Comparison of ENCODE assay signal across 1 cellular context in genomic region chr9:129139993-129140396, GRCh38.
TF ChIP-seq lines count a peak whose summit lies in the region.

No MANE protein-coding gene starts in this region.

TF ChIP-seq in H1, 55 proteins besides CTCF, POLR2A, EP300 and RAD21:
- TF ChIP-seq HDAC6 (IDR thresholded peaks at IDR 0.05; ENCODE audit: low read depth, low read length) (no peak), SIX5 (IDR thresholded peaks at IDR 0.05; ENCODE audit: low read depth, low read length) (peak; percentile 48), NRF1 (IDR thresholded peaks at IDR 0.05; ENCODE audit: low read depth, low read length) (no peak), ATF2 (IDR thresholded peaks at IDR 0.05; ENCODE audit: low read length) (no peak), SRF (IDR thresholded peaks at IDR 0.05; ENCODE audit: low read depth, low read length) (peak; percentile 52; the same call in 1 of the 2 replicates), TAF1 (IDR thresholded peaks at IDR 0.05; ENCODE audit: low read depth, low read length) (peak; percentile 71; the same call in 1 of the 2 replicates), SIRT6 (IDR thresholded peaks at IDR 0.05; ENCODE audit: low read length) (no peak), HDAC2 (IDR thresholded peaks at IDR 0.05; ENCODE audit: borderline replicate concordance in 1 of 2, low read depth in 2 of 2, low read length in 2 of 2) (peak in 1 of 2 experiments; percentile 86; a peak in 2 of 4 replicates), POLR2AphosphoS5 (IDR thresholded peaks at IDR 0.05; ENCODE audit: low read depth, low read length) (peak; percentile 86), CTBP2 (IDR thresholded peaks at IDR 0.05; ENCODE audit: borderline replicate concordance, insufficient read depth, insufficient read length, low read length) (peak; percentile 31), EZH2 (IDR thresholded peaks at IDR 0.05; ENCODE audit: low read depth, low read length, severe bottlenecking) (no peak), ASH2L (IDR thresholded peaks at IDR 0.05; ENCODE audit: low read length) (peak; percentile 64), POU5F1 (IDR thresholded peaks at IDR 0.05; ENCODE audit: low read depth, low read length) (no peak), TBP (IDR thresholded peaks at IDR 0.05; ENCODE audit: low read depth, low read length) (peak; percentile 78), JUND (IDR thresholded peaks at IDR 0.05; ENCODE audit: low read length) (peak; percentile 38; the same call in 1 of the 2 replicates), FOSL1 (IDR thresholded peaks at IDR 0.05; ENCODE audit: insufficient read depth, low read depth, low read length) (no peak), SP1 (IDR thresholded peaks at IDR 0.05; ENCODE audit: low read depth, low read length) (peak; percentile 88), RXRA (IDR thresholded peaks at IDR 0.05; ENCODE audit: insufficient read depth, low read depth, low read length) (no peak), RFX5 (IDR thresholded peaks at IDR 0.05; ENCODE audit: borderline replicate concordance, low read depth, low read length) (no peak), SAP30 (IDR thresholded peaks at IDR 0.05; ENCODE audit: insufficient read depth, insufficient replicate concordance, low read length) (peak; percentile 63), EGR1 (IDR thresholded peaks at IDR 0.05; ENCODE audit: borderline replicate concordance, low read depth, low read length) (peak; percentile 48; the same call in 1 of the 2 replicates), KDM1A (IDR thresholded peaks at IDR 0.05; ENCODE audit: borderline replicate concordance, low read length) (peak; percentile 71; the same call in 1 of the 2 replicates), PHF8 (conservative IDR thresholded peaks at IDR 0.05; ENCODE audit: low read depth, low read length) (0 out of 2 replicates have a peak, but pooled peaks have one; percentile 15), SP4 (IDR thresholded peaks at IDR 0.05; ENCODE audit: low read length) (no peak), SIN3A (conservative IDR thresholded peaks at IDR 0.05 in 1 of 2, IDR thresholded peaks at IDR 0.05 in 1 of 2; ENCODE audit: low read depth in 1 of 2, low read length in 2 of 2) (peak; percentile 83 to 93; a peak in 3 of 4 replicates), SP2 (IDR thresholded peaks at IDR 0.05; ENCODE audit: low read length) (no peak), TEAD4 (IDR thresholded peaks at IDR 0.05; ENCODE audit: low read depth, low read length) (peak; percentile 55; the same call in 1 of the 2 replicates), BACH1 (IDR thresholded peaks at IDR 0.05; ENCODE audit: low read length) (peak; percentile 23; the same call in 1 of the 2 replicates), TAF7 (optimal IDR thresholded peaks at IDR 0.05; ENCODE audit: borderline replicate concordance, low read depth, low read length) (peak; percentile 24), GABPA (IDR thresholded peaks at IDR 0.05; ENCODE audit: borderline replicate concordance, insufficient read depth, low read length) (peak; percentile 25; the same call in 1 of the 2 replicates), CREB1 (IDR thresholded peaks at IDR 0.05) (peak; percentile 52; the same call in 1 of the 2 replicates), CHD1 (IDR thresholded peaks at IDR 0.05; ENCODE audit: low read depth, low read length) (no peak), CHD2 (IDR thresholded peaks at IDR 0.05; ENCODE audit: low read length) (peak; percentile 67; the same call in 1 of the 2 replicates), RBBP5 (IDR thresholded peaks at IDR 0.05; ENCODE audit: borderline replicate concordance, low read depth, low read length) (peak; percentile 96), YY1 (IDR thresholded peaks at IDR 0.05; ENCODE audit: low read depth, low read length) (peak; percentile 90), TCF12 (IDR thresholded peaks at IDR 0.05; ENCODE audit: low read depth, low read length) (peak; percentile 79), GTF2F1 (IDR thresholded peaks at IDR 0.05; ENCODE audit: borderline replicate concordance, low read depth, low read length) (no peak)
- TF ChIP-seq, protein P1, sequence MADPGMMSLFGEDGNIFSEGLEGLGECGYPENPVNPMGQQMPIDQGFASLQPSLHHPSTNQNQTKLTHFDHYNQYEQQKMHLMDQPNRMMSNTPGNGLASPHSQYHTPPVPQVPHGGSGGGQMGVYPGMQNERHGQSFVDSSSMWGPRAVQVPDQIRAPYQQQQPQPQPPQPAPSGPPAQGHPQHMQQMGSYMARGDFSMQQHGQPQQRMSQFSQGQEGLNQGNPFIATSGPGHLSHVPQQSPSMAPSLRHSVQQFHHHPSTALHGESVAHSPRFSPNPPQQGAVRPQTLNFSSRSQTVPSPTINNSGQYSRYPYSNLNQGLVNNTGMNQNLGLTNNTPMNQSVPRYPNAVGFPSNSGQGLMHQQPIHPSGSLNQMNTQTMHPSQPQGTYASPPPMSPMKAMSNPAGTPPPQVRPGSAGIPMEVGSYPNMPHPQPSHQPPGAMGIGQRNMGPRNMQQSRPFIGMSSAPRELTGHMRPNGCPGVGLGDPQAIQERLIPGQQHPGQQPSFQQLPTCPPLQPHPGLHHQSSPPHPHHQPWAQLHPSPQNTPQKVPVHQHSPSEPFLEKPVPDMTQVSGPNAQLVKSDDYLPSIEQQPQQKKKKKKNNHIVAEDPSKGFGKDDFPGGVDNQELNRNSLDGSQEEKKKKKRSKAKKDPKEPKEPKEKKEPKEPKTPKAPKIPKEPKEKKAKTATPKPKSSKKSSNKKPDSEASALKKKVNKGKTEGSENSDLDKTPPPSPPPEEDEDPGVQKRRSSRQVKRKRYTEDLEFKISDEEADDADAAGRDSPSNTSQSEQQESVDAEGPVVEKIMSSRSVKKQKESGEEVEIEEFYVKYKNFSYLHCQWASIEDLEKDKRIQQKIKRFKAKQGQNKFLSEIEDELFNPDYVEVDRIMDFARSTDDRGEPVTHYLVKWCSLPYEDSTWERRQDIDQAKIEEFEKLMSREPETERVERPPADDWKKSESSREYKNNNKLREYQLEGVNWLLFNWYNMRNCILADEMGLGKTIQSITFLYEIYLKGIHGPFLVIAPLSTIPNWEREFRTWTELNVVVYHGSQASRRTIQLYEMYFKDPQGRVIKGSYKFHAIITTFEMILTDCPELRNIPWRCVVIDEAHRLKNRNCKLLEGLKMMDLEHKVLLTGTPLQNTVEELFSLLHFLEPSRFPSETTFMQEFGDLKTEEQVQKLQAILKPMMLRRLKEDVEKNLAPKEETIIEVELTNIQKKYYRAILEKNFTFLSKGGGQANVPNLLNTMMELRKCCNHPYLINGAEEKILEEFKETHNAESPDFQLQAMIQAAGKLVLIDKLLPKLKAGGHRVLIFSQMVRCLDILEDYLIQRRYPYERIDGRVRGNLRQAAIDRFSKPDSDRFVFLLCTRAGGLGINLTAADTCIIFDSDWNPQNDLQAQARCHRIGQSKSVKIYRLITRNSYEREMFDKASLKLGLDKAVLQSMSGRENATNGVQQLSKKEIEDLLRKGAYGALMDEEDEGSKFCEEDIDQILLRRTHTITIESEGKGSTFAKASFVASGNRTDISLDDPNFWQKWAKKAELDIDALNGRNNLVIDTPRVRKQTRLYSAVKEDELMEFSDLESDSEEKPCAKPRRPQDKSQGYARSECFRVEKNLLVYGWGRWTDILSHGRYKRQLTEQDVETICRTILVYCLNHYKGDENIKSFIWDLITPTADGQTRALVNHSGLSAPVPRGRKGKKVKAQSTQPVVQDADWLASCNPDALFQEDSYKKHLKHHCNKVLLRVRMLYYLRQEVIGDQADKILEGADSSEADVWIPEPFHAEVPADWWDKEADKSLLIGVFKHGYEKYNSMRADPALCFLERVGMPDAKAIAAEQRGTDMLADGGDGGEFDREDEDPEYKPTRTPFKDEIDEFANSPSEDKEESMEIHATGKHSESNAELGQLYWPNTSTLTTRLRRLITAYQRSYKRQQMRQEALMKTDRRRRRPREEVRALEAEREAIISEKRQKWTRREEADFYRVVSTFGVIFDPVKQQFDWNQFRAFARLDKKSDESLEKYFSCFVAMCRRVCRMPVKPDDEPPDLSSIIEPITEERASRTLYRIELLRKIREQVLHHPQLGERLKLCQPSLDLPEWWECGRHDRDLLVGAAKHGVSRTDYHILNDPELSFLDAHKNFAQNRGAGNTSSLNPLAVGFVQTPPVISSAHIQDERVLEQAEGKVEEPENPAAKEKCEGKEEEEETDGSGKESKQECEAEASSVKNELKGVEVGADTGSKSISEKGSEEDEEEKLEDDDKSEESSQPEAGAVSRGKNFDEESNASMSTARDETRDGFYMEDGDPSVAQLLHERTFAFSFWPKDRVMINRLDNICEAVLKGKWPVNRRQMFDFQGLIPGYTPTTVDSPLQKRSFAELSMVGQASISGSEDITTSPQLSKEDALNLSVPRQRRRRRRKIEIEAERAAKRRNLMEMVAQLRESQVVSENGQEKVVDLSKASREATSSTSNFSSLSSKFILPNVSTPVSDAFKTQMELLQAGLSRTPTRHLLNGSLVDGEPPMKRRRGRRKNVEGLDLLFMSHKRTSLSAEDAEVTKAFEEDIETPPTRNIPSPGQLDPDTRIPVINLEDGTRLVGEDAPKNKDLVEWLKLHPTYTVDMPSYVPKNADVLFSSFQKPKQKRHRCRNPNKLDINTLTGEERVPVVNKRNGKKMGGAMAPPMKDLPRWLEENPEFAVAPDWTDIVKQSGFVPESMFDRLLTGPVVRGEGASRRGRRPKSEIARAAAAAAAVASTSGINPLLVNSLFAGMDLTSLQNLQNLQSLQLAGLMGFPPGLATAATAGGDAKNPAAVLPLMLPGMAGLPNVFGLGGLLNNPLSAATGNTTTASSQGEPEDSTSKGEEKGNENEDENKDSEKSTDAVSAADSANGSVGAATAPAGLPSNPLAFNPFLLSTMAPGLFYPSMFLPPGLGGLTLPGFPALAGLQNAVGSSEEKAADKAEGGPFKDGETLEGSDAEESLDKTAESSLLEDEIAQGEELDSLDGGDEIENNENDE (IDR thresholded peaks at IDR 0.05; ENCODE audit: insufficient replicate concordance, low read length) = no peak
- TF ChIP-seq, protein P2, sequence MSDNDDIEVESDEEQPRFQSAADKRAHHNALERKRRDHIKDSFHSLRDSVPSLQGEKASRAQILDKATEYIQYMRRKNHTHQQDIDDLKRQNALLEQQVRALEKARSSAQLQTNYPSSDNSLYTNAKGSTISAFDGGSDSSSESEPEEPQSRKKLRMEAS (IDR thresholded peaks at IDR 0.05) = 0 out of 2 replicates have a peak, but pooled peaks have one; percentile 37
